18 cellular contexts compared by ENCODE assay signal in the genomic region with DNA sequence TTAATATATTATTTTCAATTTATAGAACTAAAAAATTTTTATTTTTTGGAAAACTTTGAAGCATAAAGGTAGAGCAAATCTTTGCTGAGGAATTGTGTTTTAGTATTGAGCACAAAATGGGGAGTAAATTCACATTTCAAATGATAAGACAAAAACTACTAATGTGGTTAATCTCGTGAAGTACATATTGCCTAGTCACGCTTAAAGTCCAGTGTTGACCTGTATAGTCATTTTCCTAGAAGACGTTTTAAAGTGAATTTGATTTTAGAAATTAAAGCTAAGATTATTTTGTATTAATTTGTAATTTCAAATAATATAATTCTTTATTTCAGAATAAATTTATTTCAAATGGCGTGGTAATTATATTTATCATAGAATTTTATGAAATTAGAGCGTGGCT.
"Had no signal": no experiment of that assay in that cellular context is flagged by ENCODE, and none has a peak within 500 bp of the region (broad histone marks: within the 10 kb centered on the region; RNA-seq: fewer than 3 reads in every experiment).

No MANE protein-coding gene starts in this region.

- H3K4me1 ChIP-seq: left ventricle myocardium inferior, parathyroid adenoma, right atrium auricular region, right lobe of liver, tibial nerve, vagina had no signal

- H3K36me3 ChIP-seq: left ventricle myocardium inferior, neural progenitor cell, neutrophil, right atrium auricular region, right lobe of liver, tibial nerve, vagina had no signal

- ATAC-seq: natural killer cell; right lobe of liver; stimulated activated effector memory CD8-positive, alpha-beta T cell treated with anti-CD3 and anti-CD28 coated beads, Interleukin-12 subunit alpha, Interleukin-12 subunit beta, amount 100 ng/mL, for 72 hours had no signal

- H3K9me3 ChIP-seq: neutrophil, right lobe of liver, vagina had no signal

- H3K27me3 ChIP-seq: neural progenitor cell, right atrium auricular region, right lobe of liver, tibial nerve, vagina had no signal

- H3K27ac ChIP-seq: left ventricle myocardium inferior, neural progenitor cell, neutrophil, parathyroid adenoma, right atrium auricular region, right lobe of liver, tibial nerve, vagina had no signal

- H3K4me3 ChIP-seq: left ventricle myocardium inferior, lung, neural progenitor cell, right atrium auricular region, right lobe of liver, tibial nerve, vagina had no signal

- DNase-seq: left ventricle myocardium inferior; mesendoderm; naive B cell; natural killer cell; nephron progenitor cell; right lobe of liver; stimulated activated CD4-positive, alpha-beta T cell treated with anti-CD3 and anti-CD28 coated beads, Interleukin-12 subunit alpha, Interleukin-12 subunit beta, amount 100 ng/mL, for 4 hours; stimulated activated CD4-positive, alpha-beta T cell treated with anti-CD3 and anti-CD28 coated beads, Interleukin-15, amount 100 ng/mL, for 24 hours; stimulated activated CD4-positive, alpha-beta T cell treated with anti-CD3 and anti-CD28 coated beads, Interleukin-4, amount 100 ng/mL, for 24 hours; stimulated activated naive CD4-positive, alpha-beta T cell had no signal
